Comparison of ENCODE assay signal across 1 cellular context in genomic region chr5:150412319-150413175, GRCh38.
TF ChIP-seq lines count a peak whose summit lies in the region.

Gene CD74, minus strand, starts transcription at chr5:150412910. Its CDS starts 161 bp downstream, at chr5:150412749.

TF ChIP-seq in HepG2, 621 proteins besides CTCF, POLR2A, EP300 and RAD21 (continued from another document):
- TF ChIP-seq THAP9 (CRISPR knock-in tag; IDR thresholded peaks at IDR 0.05; ENCODE audit: borderline replicate concordance) (peak; percentile 42; the same call in 1 of the 2 replicates), SIN3A (IDR thresholded peaks at IDR 0.05; ENCODE audit: borderline replicate concordance, low read depth, low read length) (peak; percentile 45; the same call in 1 of the 2 replicates), ZNF614 (CRISPR knock-in tag; IDR thresholded peaks at IDR 0.05; ENCODE audit: borderline replicate concordance) (0 out of 2 replicates have a peak, but pooled peaks have one; percentile 21), POLR2AphosphoS2 (IDR thresholded peaks at IDR 0.05; ENCODE audit: low read depth, low read length) (no peak)
